Comparison of ENCODE assay signal across 5 cellular contexts in the genomic region with DNA sequence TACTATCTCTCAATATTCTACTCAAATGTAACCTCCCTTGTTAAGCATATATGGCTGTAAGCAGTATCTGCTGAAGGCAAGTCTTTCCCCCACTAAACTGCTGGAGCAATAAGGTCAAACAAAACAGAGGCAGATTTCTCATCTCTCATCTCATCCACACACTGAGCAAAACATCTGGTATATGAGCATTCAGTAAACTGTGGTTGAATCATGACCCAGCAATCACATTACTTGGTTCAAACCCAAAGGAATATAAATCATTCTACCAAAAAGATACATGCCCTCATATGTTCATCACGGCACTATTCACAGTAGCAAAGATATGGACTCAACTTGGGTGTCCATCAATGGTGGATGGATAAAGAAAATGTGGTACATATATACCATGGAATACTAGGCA.
"Had no signal": no experiment of that assay in that cellular context is flagged by ENCODE, and none has a peak within 500 bp of the region (broad histone marks: within the 10 kb centered on the region; RNA-seq: fewer than 3 reads in every experiment).

No MANE protein-coding gene starts in this region.

- DNase-seq: GM23248, GOT3, H7, KBM-7 had no signal

- ATAC-seq: HepG2 had no signal
